17 cellular contexts compared by ENCODE assay signal in genomic region chr7:24141876-24142509, GRCh38.
DNase-seq lines count a peak whose midpoint lies in the region; ATAC-seq and TF ChIP-seq lines count a peak whose summit lies in the region.
"Had no signal": no experiment of that assay in that cellular context is flagged by ENCODE, and none has a peak within 500 bp of the region (broad histone marks: within the 10 kb centered on the region; RNA-seq: fewer than 3 reads in every experiment).

No MANE protein-coding gene starts in this region.

- no peak overlapping the region for H3K27ac ChIP-seq in esophagus muscularis mucosa (replicated peaks in 1 of 4)

- H3K4me1 ChIP-seq in esophagus muscularis mucosa (peaks cover 0 to 3% (median 0%) of the 10 kb centered on the region in 4 donors), skeletal muscle satellite cell (ENCODE audit: control insufficient read depth, insufficient read depth, low read length) (no peaks in the 10 kb centered on the region)

- H3K4me2 ChIP-seq in skeletal muscle satellite cell (ENCODE audit: low read length), result peak overlapping the region; percentile 69

- H3K9ac ChIP-seq in skeletal muscle satellite cell (ENCODE audit: low read depth, low read length), result no peak overlapping the region

- ATAC-seq in GM18861 (IDR thresholded peaks at IDR 0.05; ENCODE audit: unreplicated experiment) (no peak), GM18511 (IDR thresholded peaks at IDR 0.05; ENCODE audit: unreplicated experiment) (no peak)
- ATAC-seq: CD8-positive, alpha-beta T cell had no signal

- H3K9me3 ChIP-seq in MG63, result no peaks in the 10 kb centered on the region
- no peaks in the 10 kb centered on the region for H3K9me3 ChIP-seq in esophagus muscularis mucosa
- H3K9me3 ChIP-seq in skeletal muscle satellite cell (replicated peaks; ENCODE audit: low read length), result no peaks in the 10 kb centered on the region

- H3K36me3 ChIP-seq in MG63 (no peaks in the 10 kb centered on the region), esophagus muscularis mucosa (no peaks in the 10 kb centered on the region), skeletal muscle satellite cell (ENCODE audit: insufficient read depth, low read length) (no peaks in the 10 kb centered on the region)

- no peak for TF ChIP-seq POLR2A in esophagus muscularis mucosa (IDR thresholded peaks at IDR 0.05; ENCODE audit: low read depth)

- TF ChIP-seq CTCF in esophagus muscularis mucosa (IDR thresholded peaks at IDR 0.05), result no peak

- H3K27me3 ChIP-seq in MG63 (no peaks in the 10 kb centered on the region), esophagus muscularis mucosa (peaks cover 0 to 6% (median 0%) of the 10 kb centered on the region in 4 donors), skeletal muscle satellite cell (ENCODE audit: control insufficient read depth, insufficient read depth, low read length) (peaks cover 41% of the 10 kb centered on the region)

- intact Hi-C loops in esophagus muscularis mucosa (cut with DNase I), result no loop called here

- H3K4me3 ChIP-seq in MG63, result no peak overlapping the region
- no peak overlapping the region for H3K4me3 ChIP-seq in esophagus muscularis mucosa
- H3K4me3 ChIP-seq in skeletal muscle satellite cell (ENCODE audit: low read length), result peak overlapping the region; percentile 45

- DNase-seq in Daoy (ENCODE audit: low read depth) (peak; percentile 38), MG63 (peak; percentile 25), esophagus muscularis mucosa (ENCODE audit: extremely low spot score) (peak; percentile 68), DMS153 treated with DMSO at 0.1 percent for 48 hours (lab: John Stamatoyannopoulos, UW; ENCODE audit: unreplicated experiment) (no peak)
- DNase-seq: ACHN; C1 segment of cervical spinal cord; CD8-positive, alpha-beta T cell; GDM1; KBM-7; NCI-H1105 treated with DMSO at 0.1 percent for 48 hours; NCI-H2029 treated with DMSO at 0.1 percent for 48 hours; NCI-H2171; NCI-H524 treated with DMSO at 0.1 percent for 48 hours; SIG-M5 had no signal

- 85% methylated on average over 15 of the region's 15 CpGs for WGBS in esophagus muscularis mucosa

- no peak for TF ChIP-seq EP300 in esophagus muscularis mucosa (IDR thresholded peaks at IDR 0.05)
